31 cellular contexts compared by ENCODE assay signal in the genomic region with DNA sequence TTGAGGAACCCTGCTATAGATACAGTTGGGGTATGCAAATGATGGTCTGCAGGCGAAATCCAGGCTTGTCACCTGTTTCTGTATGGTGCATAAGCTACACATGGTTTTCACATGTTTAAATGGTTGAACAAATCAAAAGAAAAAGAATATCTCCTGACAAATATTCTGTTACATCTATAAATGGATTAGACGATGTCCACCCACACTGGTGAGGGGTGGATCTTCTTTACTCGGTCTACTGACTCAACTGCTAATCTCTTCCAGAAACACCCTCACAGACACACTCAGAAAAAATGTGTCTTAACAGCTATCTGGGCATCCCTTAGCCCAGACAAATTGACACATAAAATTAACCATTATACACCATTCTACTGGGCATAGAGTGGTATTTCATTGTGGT. TPM values are rescaled to one million over a fixed set of nuclear protein-coding genes. Genes with fewer than 3 reads are reported as not detected.
"Had no signal": no experiment of that assay in that cellular context is flagged by ENCODE, and none has a peak within 500 bp of the region (broad histone marks: within the 10 kb centered on the region; RNA-seq: fewer than 3 reads in every experiment).

No MANE protein-coding gene starts in this region.

- H3K9me3 Mint-ChIP-seq: activated CD4-positive, alpha-beta T cell treated with anti-CD3 and anti-CD28 coated beads, Interleukin-2, amount 10 ng/mL, durations not matched to agents 7 days and 5 days; activated naive CD4-positive, alpha-beta T cell treated with anti-CD3 and anti-CD28 coated beads, Interleukin-2, amount 10 ng/mL, durations not matched to agents 7 days and 5 days; activated naive CD8-positive, alpha-beta T cell treated with anti-CD3 and anti-CD28 coated beads for 36 hours; central memory CD8-positive, alpha-beta T cell; T-helper 1 cell treated with Interleukin-12 subunit alpha and Interleukin-12 subunit beta and Interleukin-4 antibody, amounts not matched to agents 30 μg/mL and 1 μg/mL, for 36 hours; T-helper 2 cell treated with Interferon-gamma antibody and Interleukin-4, amounts not matched to agents 5 μg/mL and 100 μg/mL, for 36 hours; WTC11 had no signal

- H3K4me2 ChIP-seq: SK-N-SH had no signal

- ATAC-seq: activated CD4-positive, alpha-beta T cell treated with anti-CD3 and anti-CD28 coated beads for 36 hours; activated CD4-positive, CD25-positive, alpha-beta regulatory T cell treated with anti-CD3 and anti-CD28 coated beads, Interleukin-2, amount 50 U/mL, for 24 hours; activated CD8-positive, alpha-beta memory T cell treated with anti-CD3 and anti-CD28 coated beads, Interleukin-2, amount 10 ng/mL, durations not matched to agents 7 days and 5 days; PC-3; WTC11 had no signal

- DNase-seq: activated CD4-positive, alpha-beta T cell treated with anti-CD3 and anti-CD28 coated beads for 36 hours; activated CD4-positive, alpha-beta T cell treated with anti-CD3 and anti-CD28 coated beads, Interleukin-2, amount 10 ng/mL, durations not matched to agents 7 days and 5 days; activated CD4-positive, alpha-beta T cell treated with anti-CD3 and anti-CD28 coated beads, Interleukin-2, amount 50 U/mL, for 48 hours; activated CD8-positive, alpha-beta memory T cell treated with anti-CD3 and anti-CD28 coated beads for 24 hours; activated CD8-positive, alpha-beta memory T cell treated with anti-CD3 and anti-CD28 coated beads, Interleukin-2, amount 10 ng/mL, durations not matched to agents 7 days and 5 days; activated CD8-positive, alpha-beta memory T cell treated with anti-CD3 and anti-CD28 coated beads, Interleukin-2, amount 50 U/mL, for 48 hours; activated effector memory CD4-positive, alpha-beta T cell treated with Interleukin-2 at 50 U/mL for 16 hours; activated naive CD4-positive, alpha-beta T cell treated with anti-CD3 and anti-CD28 coated beads, Interleukin-2, amount 10 ng/mL, durations not matched to agents 7 days and 5 days; activated naive CD8-positive, alpha-beta T cell treated with anti-CD3 and anti-CD28 coated beads for 36 hours; activated T-cell treated with anti-CD3 and anti-CD28 coated beads, Interleukin-2, amount 50 U/mL, for 48 hours; amniotic stem cell; aorta; brain microvascular endothelial cell; NCI-H1105 treated with DMSO at 0.1 percent for 48 hours; NCI-H1436 treated with DMSO at 0.1 percent for 48 hours; NCI-H1694 treated with DMSO at 0.1 percent for 48 hours; NCI-H2029; NCI-H345; NCI-H524 treated with DMSO at 0.1 percent for 48 hours; PC-3; Peyer's patch; RPMI8226; SHP77 treated with DMSO at 0.1 percent for 48 hours; SK-N-SH had no signal

- H3K27me3 ChIP-seq: Peyer's patch had no signal

- H3K9me3 ChIP-seq: Peyer's patch, SJSA1, SK-N-SH had no signal

- H3K27ac Mint-ChIP-seq: activated CD4-positive, alpha-beta T cell treated with anti-CD3 and anti-CD28 coated beads for 36 hours; activated CD4-positive, alpha-beta T cell treated with anti-CD3 and anti-CD28 coated beads, Interleukin-2, amount 10 ng/mL, durations not matched to agents 7 days and 5 days; activated CD8-positive, alpha-beta memory T cell treated with anti-CD3 and anti-CD28 coated beads, Interleukin-2, amount 10 ng/mL, durations not matched to agents 7 days and 5 days; activated naive CD4-positive, alpha-beta T cell treated with anti-CD3 and anti-CD28 coated beads, Interleukin-2, amount 10 ng/mL, durations not matched to agents 7 days and 5 days; activated naive CD8-positive, alpha-beta T cell treated with anti-CD3 and anti-CD28 coated beads for 36 hours; T-helper 1 cell treated with Interleukin-12 subunit alpha and Interleukin-12 subunit beta and Interleukin-4 antibody, amounts not matched to agents 30 μg/mL and 1 μg/mL, for 36 hours; T-helper 2 cell treated with Interferon-gamma antibody and Interleukin-4, amounts not matched to agents 5 μg/mL and 100 μg/mL, for 36 hours; WTC11 had no signal

- H3K4me3 ChIP-seq: Peyer's patch, SJSA1 had no signal

- H3K4me1 Mint-ChIP-seq: activated CD4-positive, alpha-beta T cell treated with anti-CD3 and anti-CD28 coated beads for 36 hours; activated CD4-positive, alpha-beta T cell treated with anti-CD3 and anti-CD28 coated beads, Interleukin-2, amount 10 ng/mL, durations not matched to agents 7 days and 5 days; activated CD8-positive, alpha-beta memory T cell treated with anti-CD3 and anti-CD28 coated beads, Interleukin-2, amount 10 ng/mL, durations not matched to agents 7 days and 5 days; activated naive CD4-positive, alpha-beta T cell treated with anti-CD3 and anti-CD28 coated beads, Interleukin-2, amount 10 ng/mL, durations not matched to agents 7 days and 5 days; activated naive CD8-positive, alpha-beta T cell treated with anti-CD3 and anti-CD28 coated beads for 36 hours; central memory CD8-positive, alpha-beta T cell; WTC11 had no signal

- H3K4me1 ChIP-seq: Peyer's patch, SJSA1 had no signal

- H3K36me3 ChIP-seq: brain microvascular endothelial cell, Peyer's patch, SJSA1 had no signal

- H3K4me3 Mint-ChIP-seq: activated CD4-positive, alpha-beta T cell treated with anti-CD3 and anti-CD28 coated beads for 36 hours; activated CD4-positive, alpha-beta T cell treated with anti-CD3 and anti-CD28 coated beads, Interleukin-2, amount 10 ng/mL, durations not matched to agents 7 days and 5 days; activated CD8-positive, alpha-beta memory T cell treated with anti-CD3 and anti-CD28 coated beads, Interleukin-2, amount 10 ng/mL, durations not matched to agents 7 days and 5 days; activated naive CD4-positive, alpha-beta T cell treated with anti-CD3 and anti-CD28 coated beads, Interleukin-2, amount 10 ng/mL, durations not matched to agents 7 days and 5 days; activated naive CD8-positive, alpha-beta T cell treated with anti-CD3 and anti-CD28 coated beads for 36 hours; central memory CD8-positive, alpha-beta T cell; T-helper 1 cell treated with Interleukin-12 subunit alpha and Interleukin-12 subunit beta and Interleukin-4 antibody, amounts not matched to agents 30 μg/mL and 1 μg/mL, for 36 hours; T-helper 2 cell treated with Interferon-gamma antibody and Interleukin-4, amounts not matched to agents 5 μg/mL and 100 μg/mL, for 36 hours; WTC11 had no signal

- H3K36me3 Mint-ChIP-seq: activated CD8-positive, alpha-beta memory T cell treated with anti-CD3 and anti-CD28 coated beads, Interleukin-2, amount 10 ng/mL, durations not matched to agents 7 days and 5 days; activated naive CD4-positive, alpha-beta T cell treated with anti-CD3 and anti-CD28 coated beads, Interleukin-2, amount 10 ng/mL, durations not matched to agents 7 days and 5 days; activated naive CD8-positive, alpha-beta T cell treated with anti-CD3 and anti-CD28 coated beads for 36 hours; WTC11 had no signal

- H3K27ac ChIP-seq: brain microvascular endothelial cell, Peyer's patch, SJSA1 had no signal

- H3K9ac ChIP-seq: SK-N-SH had no signal

RNA-seq across cellular contexts. Expression of a gene that starts 25.7 kb away (rescaled TPM):
- total RNA-seq: activated CD4-positive, alpha-beta T cell treated with anti-CD3 and anti-CD28 coated beads, Interleukin-2, amount 10 ng/mL, durations not matched to agents 7 days and 5 days; activated CD8-positive, alpha-beta memory T cell treated with anti-CD3 and anti-CD28 coated beads, Interleukin-2, amount 10 ng/mL, durations not matched to agents 7 days and 5 days; activated naive CD8-positive, alpha-beta T cell treated with anti-CD3 and anti-CD28 coated beads for 36 hours; aorta; MCF 10A; PC-3; SJSA1 had no signal
